ENCODE assay signal across 14 cellular contexts in the genomic region with DNA sequence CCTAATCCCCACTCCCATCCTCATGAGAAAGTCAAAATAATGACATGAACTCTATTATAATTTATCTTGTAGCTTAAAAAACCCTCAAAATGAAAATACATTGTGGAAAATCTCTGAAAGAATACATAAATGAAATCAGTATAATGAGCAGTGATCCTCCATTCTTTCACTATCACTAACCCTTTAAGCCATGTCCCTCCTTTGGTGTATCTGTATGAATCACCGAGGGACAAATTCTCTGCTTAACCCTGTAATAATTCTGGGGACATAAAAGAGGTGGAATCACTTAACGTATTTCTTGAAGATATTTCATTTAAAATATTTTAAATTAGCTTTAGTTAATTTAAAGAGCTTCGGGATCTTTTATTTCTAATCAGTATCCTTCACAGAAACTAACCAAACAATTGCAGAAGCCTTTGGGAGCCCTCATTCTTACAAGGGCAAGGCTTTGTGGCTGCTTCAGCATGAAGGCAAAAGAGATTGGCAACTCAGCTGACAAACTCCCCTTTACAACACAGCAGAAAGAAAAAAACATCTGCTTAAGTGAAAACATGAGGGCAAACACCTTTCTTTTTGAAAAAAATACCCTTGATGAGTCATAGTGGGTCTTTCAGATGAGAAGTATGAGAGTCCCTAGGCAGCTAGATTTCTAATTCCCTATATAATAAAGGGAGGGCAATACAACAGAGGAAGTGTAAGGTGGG. TPM values are rescaled to one million over a fixed set of nuclear protein-coding genes. Genes with fewer than 3 reads are reported as not detected.
A peak's percentile ranks its signal among the peaks of the same experiment; 100 is the strongest.
DNase-seq lines count a peak whose midpoint lies in the region; ATAC-seq, FAIRE-seq and TF ChIP-seq lines count a peak whose summit lies in the region.
"Had no signal": no experiment of that assay in that cellular context is flagged by ENCODE, and none has a peak within 500 bp of the region (broad histone marks: within the 10 kb centered on the region; RNA-seq: fewer than 3 reads in every experiment).

No MANE protein-coding gene starts in this region.

- no peaks in the 10 kb centered on the region for H3K36me3 Mint-ChIP-seq in T-cell

- H3K4me3 Mint-ChIP-seq in T-cell = no peak overlapping the region
- H3K4me3 Mint-ChIP-seq: H9 had no signal

- POLR2A ChIA-PET in T-cell (lab: Charles Lee) = no interaction called here

- H3K4me3 ChIP-seq in GM12864 (ENCODE audit: low read depth, low read length) = no peak overlapping the region; the same call in 1 of the 2 replicates
- no peak overlapping the region for H3K4me3 ChIP-seq in small intestine (ENCODE audit: low read depth in 1 of 2, low read length in 2 of 2)
- H3K4me3 ChIP-seq: BLaER1 treated with 17β-estradiol and CSF1 and Interleukin-3, amounts not matched to agents 10 nM and 100 nM; SK-N-MC had no signal

- H3K9me3 Mint-ChIP-seq in T-cell = no peaks in the 10 kb centered on the region

- H3K27me3 Mint-ChIP-seq in T-cell = peaks cover 0 to 4% of the 10 kb centered on the region in 2 donors

- no peaks in the 10 kb centered on the region for H3K4me1 ChIP-seq in small intestine (ENCODE audit: control insufficient read depth in 2 of 2, insufficient read depth in 1 of 2, low read depth in 1 of 2, low read length in 1 of 2)

- peak; percentile 36 for DNase-seq in GM12864 (ENCODE audit: low read depth)
- no peak for DNase-seq in NK-92 (lab: John Stamatoyannopoulos, UW; ENCODE audit: unreplicated experiment)
- DNase-seq in small intestine = no peak
- DNase-seq in T-cell = no peak
- no peak for DNase-seq in AG08395 (ENCODE audit: low spot score)
- DNase-seq: activated CD8-positive, alpha-beta memory T cell treated with anti-CD3 and anti-CD28 coated beads, Interleukin-2, amount 50 U/mL, for 48 hours; H9; head of caudate nucleus; NCI-H1436 had no signal

- H3K27ac ChIP-seq in small intestine (ENCODE audit: low read depth in 1 of 2, low read length in 1 of 2) = no peak overlapping the region
- H3K27ac ChIP-seq: BLaER1 treated with 17β-estradiol and CSF1 and Interleukin-3, amounts not matched to agents 10 nM and 100 nM; SK-N-MC had no signal

- WGBS in small intestine, 3 donors = 76 to 85% (median 85%) methylated on average over 3 of the region's 3 CpGs

- H3K9me3 ChIP-seq in small intestine (ENCODE audit: control insufficient read depth, low read depth) = no peaks in the 10 kb centered on the region

- FAIRE-seq in small intestine (lab: Jason Lieb, UNC) = no peak

- CTCF ChIA-PET in T-cell (lab: Charles Lee) = no interaction called here

- H3K27ac Mint-ChIP-seq in T-cell = no peak overlapping the region
- H3K27ac Mint-ChIP-seq: H9 had no signal

- H3K36me3 ChIP-seq in small intestine (ENCODE audit: control insufficient read depth in 2 of 2, insufficient read depth in 2 of 2, low read length in 2 of 2) = no peaks in the 10 kb centered on the region
- H3K36me3 ChIP-seq: BLaER1 treated with 17β-estradiol and CSF1 and Interleukin-3, amounts not matched to agents 10 nM and 100 nM had no signal

- no peak for TF ChIP-seq CTCF in GM12864 (IDR thresholded peaks at IDR 0.05; ENCODE audit: low read depth, low read length, missing control alignments)

- no peaks in the 10 kb centered on the region for H3K4me1 Mint-ChIP-seq in T-cell

- peak; percentile 95 for ATAC-seq in GM19328 (IDR thresholded peaks at IDR 0.05; ENCODE audit: unreplicated experiment)
- ATAC-seq in HG02840 (IDR thresholded peaks at IDR 0.05; ENCODE audit: low FRiP score, unreplicated experiment) = peak; percentile 97
- peak; percentile 95 for ATAC-seq in HG03575 (IDR thresholded peaks at IDR 0.05; ENCODE audit: extremely low read depth, insufficient number of reproducible peaks, low FRiP score, unreplicated experiment)
- no peak for ATAC-seq in T-cell (replicated peaks in 1 of 4)

- no peaks in the 10 kb centered on the region for H3K27me3 ChIP-seq in small intestine (ENCODE audit: control insufficient read depth in 2 of 2, insufficient read depth in 2 of 2, low read length in 2 of 2)
- H3K27me3 ChIP-seq: BLaER1 treated with 17β-estradiol and CSF1 and Interleukin-3, amounts not matched to agents 10 nM and 100 nM had no signal

RNA-seq across cellular contexts. Expression of a gene that starts 44.0 kb away (rescaled TPM):
- 10 to 100 TPM in 1 of 3 donors, 1 to 10 TPM in 2; 9.2 to 15.4 (median 9.6) TPM for polyA plus RNA-seq in small intestine
- total RNA-seq in T-cell = 1 to 10 TPM; 3.4 to 6.2 (median 4.6) TPM

Comparison
In these comparisons a context has a peak if more than half of its experiments do, and no peak if none do; other contexts are left out.
1. ATAC-seq: peak in GM19328 (single experiment), HG02840 (single experiment) and HG03575 (single experiment); none in T-cell (0 of 4).